Comparison of ENCODE assay signal across 1 cellular context in the genomic region with DNA sequence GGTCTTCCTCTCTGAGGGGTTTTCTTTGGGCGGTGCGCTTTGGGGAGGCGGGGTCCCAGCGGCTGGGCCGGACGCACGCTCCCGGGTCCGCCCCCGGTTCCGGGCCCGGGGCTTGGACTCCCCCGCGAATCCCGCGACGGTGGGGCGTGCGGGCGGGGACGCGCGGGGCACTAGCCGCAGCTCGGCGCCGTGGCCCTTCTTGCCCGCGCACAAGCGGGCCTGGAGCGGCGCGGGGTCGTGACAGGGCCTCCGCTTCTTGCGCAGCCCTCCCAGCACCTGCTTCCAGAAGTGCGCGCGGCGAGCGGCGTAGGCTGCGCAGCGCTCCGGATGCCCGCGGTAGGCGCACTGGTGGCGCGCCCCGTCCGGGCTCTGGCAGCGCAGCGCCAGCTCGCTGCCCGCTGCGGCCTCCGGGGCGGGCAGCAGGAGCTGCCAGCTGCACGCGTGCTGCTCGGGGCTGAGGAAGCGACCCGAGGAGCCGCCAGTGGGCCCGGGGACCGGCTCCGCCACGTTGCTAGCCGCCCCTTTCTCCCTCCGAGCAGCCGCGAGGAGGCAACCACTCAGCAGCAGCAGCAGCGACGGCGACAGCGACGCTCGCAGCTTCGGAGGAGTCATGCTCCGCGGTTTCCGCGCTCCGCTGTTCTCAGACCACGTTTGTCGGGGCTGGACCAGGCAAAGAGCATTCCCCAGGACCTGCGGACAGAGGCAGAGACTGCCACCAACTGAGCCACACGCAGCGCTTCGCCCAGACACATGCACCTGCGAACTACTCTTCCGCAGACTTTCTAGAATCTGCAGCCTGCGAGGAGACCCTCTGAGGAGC.
TF ChIP-seq lines count a peak whose summit lies in the region.

No MANE protein-coding gene starts in this region.

TF ChIP-seq in HepG2, 621 proteins besides CTCF, POLR2A, EP300 and RAD21 (continued from another document and continues in another):
- TF ChIP-seq, protein P1, sequence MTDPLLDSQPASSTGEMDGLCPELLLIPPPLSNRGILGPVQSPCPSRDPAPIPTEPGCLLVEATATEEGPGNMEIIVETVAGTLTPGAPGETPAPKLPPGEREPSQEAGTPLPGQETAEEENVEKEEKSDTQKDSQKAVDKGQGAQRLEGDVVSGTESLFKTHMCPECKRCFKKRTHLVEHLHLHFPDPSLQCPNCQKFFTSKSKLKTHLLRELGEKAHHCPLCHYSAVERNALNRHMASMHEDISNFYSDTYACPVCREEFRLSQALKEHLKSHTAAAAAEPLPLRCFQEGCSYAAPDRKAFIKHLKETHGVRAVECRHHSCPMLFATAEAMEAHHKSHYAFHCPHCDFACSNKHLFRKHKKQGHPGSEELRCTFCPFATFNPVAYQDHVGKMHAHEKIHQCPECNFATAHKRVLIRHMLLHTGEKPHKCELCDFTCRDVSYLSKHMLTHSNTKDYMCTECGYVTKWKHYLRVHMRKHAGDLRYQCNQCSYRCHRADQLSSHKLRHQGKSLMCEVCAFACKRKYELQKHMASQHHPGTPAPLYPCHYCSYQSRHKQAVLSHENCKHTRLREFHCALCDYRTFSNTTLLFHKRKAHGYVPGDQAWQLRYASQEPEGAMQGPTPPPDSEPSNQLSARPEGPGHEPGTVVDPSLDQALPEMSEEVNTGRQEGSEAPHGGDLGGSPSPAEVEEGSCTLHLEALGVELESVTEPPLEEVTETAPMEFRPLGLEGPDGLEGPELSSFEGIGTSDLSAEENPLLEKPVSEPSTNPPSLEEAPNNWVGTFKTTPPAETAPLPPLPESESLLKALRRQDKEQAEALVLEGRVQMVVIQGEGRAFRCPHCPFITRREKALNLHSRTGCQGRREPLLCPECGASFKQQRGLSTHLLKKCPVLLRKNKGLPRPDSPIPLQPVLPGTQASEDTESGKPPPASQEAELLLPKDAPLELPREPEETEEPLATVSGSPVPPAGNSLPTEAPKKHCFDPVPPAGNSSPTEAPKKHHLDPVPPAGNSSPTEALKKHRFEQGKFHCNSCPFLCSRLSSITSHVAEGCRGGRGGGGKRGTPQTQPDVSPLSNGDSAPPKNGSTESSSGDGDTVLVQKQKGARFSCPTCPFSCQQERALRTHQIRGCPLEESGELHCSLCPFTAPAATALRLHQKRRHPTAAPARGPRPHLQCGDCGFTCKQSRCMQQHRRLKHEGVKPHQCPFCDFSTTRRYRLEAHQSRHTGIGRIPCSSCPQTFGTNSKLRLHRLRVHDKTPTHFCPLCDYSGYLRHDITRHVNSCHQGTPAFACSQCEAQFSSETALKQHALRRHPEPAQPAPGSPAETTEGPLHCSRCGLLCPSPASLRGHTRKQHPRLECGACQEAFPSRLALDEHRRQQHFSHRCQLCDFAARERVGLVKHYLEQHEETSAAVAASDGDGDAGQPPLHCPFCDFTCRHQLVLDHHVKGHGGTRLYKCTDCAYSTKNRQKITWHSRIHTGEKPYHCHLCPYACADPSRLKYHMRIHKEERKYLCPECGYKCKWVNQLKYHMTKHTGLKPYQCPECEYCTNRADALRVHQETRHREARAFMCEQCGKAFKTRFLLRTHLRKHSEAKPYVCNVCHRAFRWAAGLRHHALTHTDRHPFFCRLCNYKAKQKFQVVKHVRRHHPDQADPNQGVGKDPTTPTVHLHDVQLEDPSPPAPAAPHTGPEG (CRISPR knock-in tag; IDR thresholded peaks at IDR 0.05), result peak; percentile 76
- TF ChIP-seq MTF1 (CRISPR knock-in tag; IDR thresholded peaks at IDR 0.05), result 0 out of 2 replicates have a peak, but pooled peaks have one; percentile 60
- TF ChIP-seq, protein P2, sequence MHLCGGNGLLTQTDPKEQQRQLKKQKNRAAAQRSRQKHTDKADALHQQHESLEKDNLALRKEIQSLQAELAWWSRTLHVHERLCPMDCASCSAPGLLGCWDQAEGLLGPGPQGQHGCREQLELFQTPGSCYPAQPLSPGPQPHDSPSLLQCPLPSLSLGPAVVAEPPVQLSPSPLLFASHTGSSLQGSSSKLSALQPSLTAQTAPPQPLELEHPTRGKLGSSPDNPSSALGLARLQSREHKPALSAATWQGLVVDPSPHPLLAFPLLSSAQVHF (CRISPR knock-in tag; IDR thresholded peaks at IDR 0.05), result peak; percentile 77; the same call in 1 of the 2 replicates
- TF ChIP-seq REXO4 (CRISPR knock-in tag; IDR thresholded peaks at IDR 0.05; ENCODE audit: borderline replicate concordance), result no peak
- peak; percentile 79; the same call in 1 of the 2 replicates for TF ChIP-seq MXD4 (CRISPR knock-in tag; IDR thresholded peaks at IDR 0.05)
- TF ChIP-seq, protein P3, sequence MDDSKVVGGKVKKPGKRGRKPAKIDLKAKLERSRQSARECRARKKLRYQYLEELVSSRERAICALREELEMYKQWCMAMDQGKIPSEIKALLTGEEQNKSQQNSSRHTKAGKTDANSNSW (CRISPR knock-in tag; IDR thresholded peaks at IDR 0.05; ENCODE audit: borderline replicate concordance), result peak; percentile 65; the same call in 1 of the 2 replicates
- TF ChIP-seq ATRX (CRISPR knock-in tag; IDR thresholded peaks at IDR 0.05; ENCODE audit: borderline replicate concordance), result no peak
- TF ChIP-seq REPIN1 (CRISPR knock-in tag; IDR thresholded peaks at IDR 0.05; ENCODE audit: borderline replicate concordance, low read depth), result peak; percentile 72; the same call in 1 of the 2 replicates
- peak; percentile 74 for TF ChIP-seq RXRA (CRISPR knock-in tag; IDR thresholded peaks at IDR 0.05)
- TF ChIP-seq, protein P4, sequence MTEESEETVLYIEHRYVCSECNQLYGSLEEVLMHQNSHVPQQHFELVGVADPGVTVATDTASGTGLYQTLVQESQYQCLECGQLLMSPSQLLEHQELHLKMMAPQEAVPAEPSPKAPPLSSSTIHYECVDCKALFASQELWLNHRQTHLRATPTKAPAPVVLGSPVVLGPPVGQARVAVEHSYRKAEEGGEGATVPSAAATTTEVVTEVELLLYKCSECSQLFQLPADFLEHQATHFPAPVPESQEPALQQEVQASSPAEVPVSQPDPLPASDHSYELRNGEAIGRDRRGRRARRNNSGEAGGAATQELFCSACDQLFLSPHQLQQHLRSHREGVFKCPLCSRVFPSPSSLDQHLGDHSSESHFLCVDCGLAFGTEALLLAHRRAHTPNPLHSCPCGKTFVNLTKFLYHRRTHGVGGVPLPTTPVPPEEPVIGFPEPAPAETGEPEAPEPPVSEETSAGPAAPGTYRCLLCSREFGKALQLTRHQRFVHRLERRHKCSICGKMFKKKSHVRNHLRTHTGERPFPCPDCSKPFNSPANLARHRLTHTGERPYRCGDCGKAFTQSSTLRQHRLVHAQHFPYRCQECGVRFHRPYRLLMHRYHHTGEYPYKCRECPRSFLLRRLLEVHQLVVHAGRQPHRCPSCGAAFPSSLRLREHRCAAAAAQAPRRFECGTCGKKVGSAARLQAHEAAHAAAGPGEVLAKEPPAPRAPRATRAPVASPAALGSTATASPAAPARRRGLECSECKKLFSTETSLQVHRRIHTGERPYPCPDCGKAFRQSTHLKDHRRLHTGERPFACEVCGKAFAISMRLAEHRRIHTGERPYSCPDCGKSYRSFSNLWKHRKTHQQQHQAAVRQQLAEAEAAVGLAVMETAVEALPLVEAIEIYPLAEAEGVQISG (CRISPR knock-in tag; IDR thresholded peaks at IDR 0.05), result peak; percentile 99
- TF ChIP-seq MEIS1 (CRISPR knock-in tag; IDR thresholded peaks at IDR 0.05; ENCODE audit: borderline replicate concordance), result 0 out of 2 replicates have a peak, but pooled peaks have one; percentile 49
- no peak for TF ChIP-seq CAMTA2 (CRISPR knock-in tag; IDR thresholded peaks at IDR 0.05; ENCODE audit: borderline replicate concordance)
- TF ChIP-seq ZNF501 (CRISPR knock-in tag; IDR thresholded peaks at IDR 0.05), result peak; percentile 48; the same call in 1 of the 2 replicates
- TF ChIP-seq, protein P5, sequence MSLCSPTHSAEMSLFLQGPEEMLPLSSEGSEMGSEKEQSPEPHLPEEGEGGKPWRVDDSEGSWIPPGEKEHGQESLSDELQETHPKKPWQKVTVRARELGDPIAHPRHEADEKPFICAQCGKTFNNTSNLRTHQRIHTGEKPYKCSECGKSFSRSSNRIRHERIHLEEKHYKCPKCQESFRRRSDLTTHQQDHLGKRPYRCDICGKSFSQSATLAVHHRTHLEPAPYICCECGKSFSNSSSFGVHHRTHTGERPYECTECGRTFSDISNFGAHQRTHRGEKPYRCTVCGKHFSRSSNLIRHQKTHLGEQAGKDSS (CRISPR knock-in tag; IDR thresholded peaks at IDR 0.05; ENCODE audit: borderline replicate concordance, low read depth), result no peak
- TF ChIP-seq MAF1 (CRISPR knock-in tag; IDR thresholded peaks at IDR 0.05; ENCODE audit: borderline replicate concordance), result 0 out of 2 replicates have a peak, but pooled peaks have one; percentile 51
- TF ChIP-seq ZNF552 (CRISPR knock-in tag; IDR thresholded peaks at IDR 0.05; ENCODE audit: borderline replicate concordance), result 0 out of 2 replicates have a peak, but pooled peaks have one; percentile 86
- no peak for TF ChIP-seq GATA4 (IDR thresholded peaks at IDR 0.05; ENCODE audit: borderline replicate concordance, low read depth)
- TF ChIP-seq RFX1 (IDR thresholded peaks at IDR 0.05), result no peak
- TF ChIP-seq FOXK1 (CRISPR knock-in tag; IDR thresholded peaks at IDR 0.05; ENCODE audit: borderline replicate concordance, low read depth), result peak; percentile 57; the same call in 1 of the 2 replicates
- peak; percentile 62; the same call in 1 of the 2 replicates for TF ChIP-seq KDM1A (CRISPR knock-in tag; IDR thresholded peaks at IDR 0.05)
- TF ChIP-seq GATAD2A (CRISPR knock-in tag; IDR thresholded peaks at IDR 0.05), result peak; percentile 61
- TF ChIP-seq, protein P6, sequence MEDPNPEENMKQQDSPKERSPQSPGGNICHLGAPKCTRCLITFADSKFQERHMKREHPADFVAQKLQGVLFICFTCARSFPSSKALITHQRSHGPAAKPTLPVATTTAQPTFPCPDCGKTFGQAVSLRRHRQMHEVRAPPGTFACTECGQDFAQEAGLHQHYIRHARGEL (CRISPR knock-in tag; IDR thresholded peaks at IDR 0.05), result no peak
- TF ChIP-seq, protein P7, sequence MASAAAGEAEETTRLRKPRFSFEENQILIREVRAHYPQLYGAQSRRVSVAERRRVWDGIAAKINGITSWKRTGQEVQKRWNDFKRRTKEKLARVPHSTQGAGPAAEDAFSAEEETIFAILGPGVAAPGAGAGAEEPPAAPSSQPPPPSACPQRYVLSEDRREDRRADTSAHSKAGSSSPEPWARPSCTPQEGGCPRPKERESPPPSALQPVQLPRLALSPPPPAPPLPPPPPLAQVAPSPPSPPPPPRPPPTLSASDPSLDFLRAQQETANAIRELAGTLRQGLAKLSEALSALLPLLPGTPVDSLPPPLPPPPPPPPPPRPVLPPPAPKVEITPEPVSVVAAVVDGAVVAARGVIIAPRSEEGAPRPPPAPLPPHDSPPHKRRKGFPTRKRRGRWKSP (CRISPR knock-in tag; IDR thresholded peaks at IDR 0.05), result peak; percentile 95
- peak; percentile 74; the same call in 1 of the 2 replicates for TF ChIP-seq TOE1 (CRISPR knock-in tag; IDR thresholded peaks at IDR 0.05)
- TF ChIP-seq ZNF709 (CRISPR knock-in tag; IDR thresholded peaks at IDR 0.05), result peak; percentile 77; the same call in 1 of the 2 replicates
- no peak for TF ChIP-seq NFYC (CRISPR knock-in tag; IDR thresholded peaks at IDR 0.05)
- TF ChIP-seq ZNF780A (CRISPR knock-in tag; IDR thresholded peaks at IDR 0.05), result peak; percentile 81
- TF ChIP-seq, protein P8, sequence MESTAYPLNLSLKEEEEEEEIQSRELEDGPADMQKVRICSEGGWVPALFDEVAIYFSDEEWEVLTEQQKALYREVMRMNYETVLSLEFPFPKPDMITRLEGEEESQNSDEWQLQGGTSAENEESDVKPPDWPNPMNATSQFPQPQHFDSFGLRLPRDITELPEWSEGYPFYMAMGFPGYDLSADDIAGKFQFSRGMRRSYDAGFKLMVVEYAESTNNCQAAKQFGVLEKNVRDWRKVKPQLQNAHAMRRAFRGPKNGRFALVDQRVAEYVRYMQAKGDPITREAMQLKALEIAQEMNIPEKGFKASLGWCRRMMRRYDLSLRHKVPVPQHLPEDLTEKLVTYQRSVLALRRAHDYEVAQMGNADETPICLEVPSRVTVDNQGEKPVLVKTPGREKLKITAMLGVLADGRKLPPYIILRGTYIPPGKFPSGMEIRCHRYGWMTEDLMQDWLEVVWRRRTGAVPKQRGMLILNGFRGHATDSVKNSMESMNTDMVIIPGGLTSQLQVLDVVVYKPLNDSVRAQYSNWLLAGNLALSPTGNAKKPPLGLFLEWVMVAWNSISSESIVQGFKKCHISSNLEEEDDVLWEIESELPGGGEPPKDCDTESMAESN (CRISPR knock-in tag; conservative IDR thresholded peaks at IDR 0.05), result peak; percentile 93
- TF ChIP-seq, protein P9, sequence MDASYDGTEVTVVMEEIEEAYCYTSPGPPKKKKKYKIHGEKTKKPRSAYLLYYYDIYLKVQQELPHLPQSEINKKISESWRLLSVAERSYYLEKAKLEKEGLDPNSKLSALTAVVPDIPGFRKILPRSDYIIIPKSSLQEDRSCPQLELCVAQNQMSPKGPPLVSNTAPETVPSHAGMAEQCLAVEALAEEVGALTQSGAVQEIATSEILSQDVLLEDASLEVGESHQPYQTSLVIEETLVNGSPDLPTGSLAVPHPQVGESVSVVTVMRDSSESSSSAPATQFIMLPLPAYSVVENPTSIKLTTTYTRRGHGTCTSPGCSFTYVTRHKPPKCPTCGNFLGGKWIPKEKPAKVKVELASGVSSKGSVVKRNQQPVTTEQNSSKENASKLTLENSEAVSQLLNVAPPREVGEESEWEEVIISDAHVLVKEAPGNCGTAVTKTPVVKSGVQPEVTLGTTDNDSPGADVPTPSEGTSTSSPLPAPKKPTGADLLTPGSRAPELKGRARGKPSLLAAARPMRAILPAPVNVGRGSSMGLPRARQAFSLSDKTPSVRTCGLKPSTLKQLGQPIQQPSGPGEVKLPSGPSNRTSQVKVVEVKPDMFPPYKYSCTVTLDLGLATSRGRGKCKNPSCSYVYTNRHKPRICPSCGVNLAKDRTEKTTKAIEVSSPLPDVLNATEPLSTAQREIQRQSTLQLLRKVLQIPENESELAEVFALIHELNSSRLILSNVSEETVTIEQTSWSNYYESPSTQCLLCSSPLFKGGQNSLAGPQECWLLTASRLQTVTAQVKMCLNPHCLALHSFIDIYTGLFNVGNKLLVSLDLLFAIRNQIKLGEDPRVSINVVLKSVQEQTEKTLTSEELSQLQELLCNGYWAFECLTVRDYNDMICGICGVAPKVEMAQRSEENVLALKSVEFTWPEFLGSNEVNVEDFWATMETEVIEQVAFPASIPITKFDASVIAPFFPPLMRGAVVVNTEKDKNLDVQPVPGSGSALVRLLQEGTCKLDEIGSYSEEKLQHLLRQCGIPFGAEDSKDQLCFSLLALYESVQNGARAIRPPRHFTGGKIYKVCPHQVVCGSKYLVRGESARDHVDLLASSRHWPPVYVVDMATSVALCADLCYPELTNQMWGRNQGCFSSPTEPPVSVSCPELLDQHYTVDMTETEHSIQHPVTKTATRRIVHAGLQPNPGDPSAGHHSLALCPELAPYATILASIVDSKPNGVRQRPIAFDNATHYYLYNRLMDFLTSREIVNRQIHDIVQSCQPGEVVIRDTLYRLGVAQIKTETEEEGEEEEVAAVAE (CRISPR knock-in tag; IDR thresholded peaks at IDR 0.05; ENCODE audit: borderline replicate concordance), result peak; percentile 80; the same call in 1 of the 2 replicates
- TF ChIP-seq ATM (IDR thresholded peaks at IDR 0.05; ENCODE audit: borderline replicate concordance), result no peak
- TF ChIP-seq, protein P10, sequence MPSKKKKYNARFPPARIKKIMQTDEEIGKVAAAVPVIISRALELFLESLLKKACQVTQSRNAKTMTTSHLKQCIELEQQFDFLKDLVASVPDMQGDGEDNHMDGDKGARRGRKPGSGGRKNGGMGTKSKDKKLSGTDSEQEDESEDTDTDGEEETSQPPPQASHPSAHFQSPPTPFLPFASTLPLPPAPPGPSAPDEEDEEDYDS (CRISPR knock-in tag; IDR thresholded peaks at IDR 0.05), result peak; percentile 77
- 0 out of 2 replicates have a peak, but pooled peaks have one; percentile 41 for TF ChIP-seq KLF9 (CRISPR knock-in tag; IDR thresholded peaks at IDR 0.05; ENCODE audit: low read depth)
- peak; percentile 93 for TF ChIP-seq ZNF772 (CRISPR knock-in tag; IDR thresholded peaks at IDR 0.05)
- peak; percentile 94 for TF ChIP-seq ZNF232 (CRISPR knock-in tag; IDR thresholded peaks at IDR 0.05; ENCODE audit: borderline replicate concordance)
